In genomic region chr2:36058953-36059352, GRCh38 we compare ENCODE assay signal across 15 cellular contexts.
DNase-seq lines count a peak whose midpoint lies in the region; ATAC-seq, FAIRE-seq and TF ChIP-seq lines count a peak whose summit lies in the region.
"Had no signal": no experiment of that assay in that cellular context is flagged by ENCODE, and none has a peak within 500 bp of the region (broad histone marks: within the 10 kb centered on the region; RNA-seq: fewer than 3 reads in every experiment).

No MANE protein-coding gene starts in this region.

- H3K27me3 ChIP-seq in MM.1S (replicated peaks; ENCODE audit: insufficient read depth, low read length), result no peaks in the 10 kb centered on the region
- no peaks in the 10 kb centered on the region for H3K27me3 ChIP-seq in endothelial cell of umbilical vein (ENCODE audit: control insufficient read depth in 2 of 2, insufficient read depth in 2 of 2, low read length in 2 of 2)
- H3K27me3 ChIP-seq: cardiac muscle cell, pancreas had no signal

- H3K4me1 ChIP-seq in MM.1S (ENCODE audit: low read length), result peaks cover 10% of the 10 kb centered on the region; the same call in 1 of the 2 replicates
- peaks cover 11% of the 10 kb centered on the region for H3K4me1 ChIP-seq in endothelial cell of umbilical vein (ENCODE audit: control insufficient read depth, extremely low read depth, insufficient read depth, low read length)
- H3K4me1 ChIP-seq: pancreas had no signal

- H3K4me3 ChIP-seq in MM.1S (ENCODE audit: low read length), result no peak overlapping the region
- no peak overlapping the region for H3K4me3 ChIP-seq in endothelial cell of umbilical vein (replicated peaks in 1 of 3; ENCODE audit: insufficient read depth in 1 of 3, low read depth in 1 of 3, low read length in 3 of 3)
- H3K4me3 ChIP-seq: cardiac muscle cell, GM23338, pancreas had no signal

- peaks cover 10% of the 10 kb centered on the region for H3K27me3 Mint-ChIP-seq in activated CD4-positive, alpha-beta T cell treated with anti-CD3 and anti-CD28 coated beads for 36 hours
- peaks cover 21% of the 10 kb centered on the region for H3K27me3 Mint-ChIP-seq in chondrocyte (ENCODE audit: low read depth)
- H3K27me3 Mint-ChIP-seq: activated naive CD8-positive, alpha-beta T cell treated with anti-CD3 and anti-CD28 coated beads, Interleukin-2, amount 50 U/mL, for 24 hours had no signal

- H3K9me1 ChIP-seq in endothelial cell of umbilical vein (replicated peaks; ENCODE audit: control insufficient read depth, extremely low read depth, insufficient read depth, low read length), result no peaks in the 10 kb centered on the region

- dilution Hi-C loops in endothelial cell of umbilical vein (cut with MboI; ENCODE audit: extremely low pct_ligation_motif_present, low sequenced_read_pairs), result no loop called here

- CTCF ChIA-PET in endothelial cell of umbilical vein (lab: Charles Lee), result interaction anchor here (0.7 kb wide), 1 partner anchor 194 kb away, joined by 3 read pairs; no protein-coding TSS in a partner anchor
- CTCF ChIA-PET in activated CD4-positive, alpha-beta T cell treated with anti-CD3 and anti-CD28 coated beads for 36 hours (lab: Charles Lee), result interaction anchor here (0.6 kb wide), 1 partner anchor 279 kb away, joined by 3 read pairs; no protein-coding TSS in a partner anchor

- BruUV-seq in endothelial cell of umbilical vein (replicated peaks; lab: Mats Ljungman, UMichigan), result no TSS peak

- TF ChIP-seq CTCF in MM.1S (IDR thresholded peaks at IDR 0.05; ENCODE audit: low read length), result no peak
- TF ChIP-seq CTCF in endothelial cell of umbilical vein (IDR thresholded peaks at IDR 0.05; ENCODE audit: extremely low read depth in 1 of 2, insufficient read depth in 1 of 2, low read depth in 1 of 2, low read length in 2 of 2), result no peak
- TF ChIP-seq CTCF in omental fat pad (IDR thresholded peaks at IDR 0.05), result no peak
- no peak for TF ChIP-seq CTCF in chondrocyte (IDR thresholded peaks at IDR 0.05)

- peak; percentile 51 for ATAC-seq in GM18907 (IDR thresholded peaks at IDR 0.05; ENCODE audit: unreplicated experiment)
- no peak for ATAC-seq in activated CD4-positive, alpha-beta T cell treated with anti-CD3 and anti-CD28 coated beads for 36 hours
- no peak for ATAC-seq in omental fat pad (ENCODE audit: low FRiP score)
- ATAC-seq: activated naive CD8-positive, alpha-beta T cell treated with anti-CD3 and anti-CD28 coated beads, Interleukin-2, amount 50 U/mL, for 24 hours; GM23338; stimulated activated effector memory CD8-positive, alpha-beta T cell treated with anti-CD3 and anti-CD28 coated beads, Interleukin-12 subunit alpha, Interleukin-12 subunit beta, amount 100 ng/mL, for 72 hours had no signal

- no peaks in the 10 kb centered on the region for H3K9me2 ChIP-seq in MM.1S (replicated peaks; ENCODE audit: insufficient read depth, low read length)

- no peak for TF ChIP-seq POLR2A in endothelial cell of umbilical vein (IDR thresholded peaks at IDR 0.05; ENCODE audit: low read depth, low read length)

- H3F3A ChIP-seq in MM.1S (ENCODE audit: insufficient read depth, low read length), result 0 out of 2 replicates have a peak, but pooled peaks cover 4% of the 10 kb centered on the region

- no peaks in the 10 kb centered on the region for H3K36me3 Mint-ChIP-seq in activated CD4-positive, alpha-beta T cell treated with anti-CD3 and anti-CD28 coated beads for 36 hours (ENCODE audit: low read depth)
- no peaks in the 10 kb centered on the region for H3K36me3 Mint-ChIP-seq in chondrocyte (ENCODE audit: low read depth)
- H3K36me3 Mint-ChIP-seq: activated CD4-positive, alpha-beta memory T cell treated with anti-CD3 and anti-CD28 coated beads for 36 hours; stimulated activated effector memory CD8-positive, alpha-beta T cell treated with anti-CD3 and anti-CD28 coated beads, Interleukin-12 subunit alpha, Interleukin-12 subunit beta, amount 100 ng/mL, for 72 hours had no signal

- 0 out of 2 replicates have a peak overlapping the region, but pooled peaks have one; percentile 1 for H3K4me2 ChIP-seq in MM.1S (ENCODE audit: low read depth, low read length)
- no peak overlapping the region for H3K4me2 ChIP-seq in endothelial cell of umbilical vein (ENCODE audit: insufficient read depth, low read length)
- H3K4me2 ChIP-seq: GM23338 had no signal

- no peak for FAIRE-seq in endothelial cell of umbilical vein (lab: Jason Lieb, UNC)
- FAIRE-seq: pancreas had no signal

- DNase-seq in A172 (ENCODE audit: low spot score) (peak; percentile 5), MM.1S (no peak), endothelial cell of umbilical vein (ENCODE audit: low read depth, low spot score) (peak; percentile 12), omental fat pad (ENCODE audit: low spot score) (no peak), DMS53 (lab: John Stamatoyannopoulos, UW) (no peak), chondrocyte (ENCODE audit: low spot score) (no peak)
- DNase-seq in activated CD4-positive, alpha-beta T cell treated with anti-CD3 and anti-CD28 coated beads for 36 hours, result no peak
- DNase-seq: activated CD4-positive, alpha-beta memory T cell treated with anti-CD3 and anti-CD28 coated beads for 36 hours; activated naive CD8-positive, alpha-beta T cell treated with anti-CD3 and anti-CD28 coated beads, Interleukin-2, amount 50 U/mL, for 24 hours; NCI-H1105; pancreas had no signal

- no peak overlapping the region for H3K4me3 Mint-ChIP-seq in activated CD4-positive, alpha-beta T cell treated with anti-CD3 and anti-CD28 coated beads for 36 hours
- no peak overlapping the region for H3K4me3 Mint-ChIP-seq in chondrocyte (ENCODE audit: unreplicated experiment)
- H3K4me3 Mint-ChIP-seq: activated CD4-positive, alpha-beta memory T cell treated with anti-CD3 and anti-CD28 coated beads for 36 hours; activated naive CD8-positive, alpha-beta T cell treated with anti-CD3 and anti-CD28 coated beads, Interleukin-2, amount 50 U/mL, for 24 hours; GM23338; stimulated activated effector memory CD8-positive, alpha-beta T cell treated with anti-CD3 and anti-CD28 coated beads, Interleukin-12 subunit alpha, Interleukin-12 subunit beta, amount 100 ng/mL, for 72 hours had no signal

- no peaks in the 10 kb centered on the region for H3K9me3 ChIP-seq in MM.1S (replicated peaks; ENCODE audit: insufficient read depth, low read length)
- no peaks in the 10 kb centered on the region for H3K9me3 ChIP-seq in endothelial cell of umbilical vein (replicated peaks; ENCODE audit: control insufficient read depth, insufficient read depth, low read length)
- H3K9me3 ChIP-seq: pancreas had no signal

- H3K79me2 ChIP-seq in MM.1S (ENCODE audit: low read length) (no peaks in the 10 kb centered on the region), endothelial cell of umbilical vein (ENCODE audit: control insufficient read depth, insufficient read depth, low read length) (no peaks in the 10 kb centered on the region)

- peaks cover 3% of the 10 kb centered on the region for H3K4me1 Mint-ChIP-seq in activated CD4-positive, alpha-beta T cell treated with anti-CD3 and anti-CD28 coated beads for 36 hours
- H3K4me1 Mint-ChIP-seq in chondrocyte (ENCODE audit: low read depth), result no peaks in the 10 kb centered on the region
- H3K4me1 Mint-ChIP-seq: stimulated activated effector memory CD8-positive, alpha-beta T cell treated with anti-CD3 and anti-CD28 coated beads, Interleukin-12 subunit alpha, Interleukin-12 subunit beta, amount 100 ng/mL, for 72 hours had no signal

- H4K20me1 ChIP-seq in MM.1S (ENCODE audit: insufficient read depth, low read length) (no peaks in the 10 kb centered on the region), endothelial cell of umbilical vein (replicated peaks; ENCODE audit: control insufficient read depth, extremely low read depth, insufficient read depth, low read length) (no peaks in the 10 kb centered on the region)

- peaks cover 5% of the 10 kb centered on the region for H3K9me3 Mint-ChIP-seq in activated CD4-positive, alpha-beta T cell treated with anti-CD3 and anti-CD28 coated beads for 36 hours (ENCODE audit: low read depth)
- no peaks in the 10 kb centered on the region for H3K9me3 Mint-ChIP-seq in chondrocyte (ENCODE audit: low read depth)

- POLR2A ChIA-PET in endothelial cell of umbilical vein (lab: Charles Lee), result no interaction called here
- POLR2A ChIA-PET in activated CD4-positive, alpha-beta T cell treated with anti-CD3 and anti-CD28 coated beads for 36 hours (lab: Charles Lee), result no interaction called here

- H2AFZ ChIP-seq in MM.1S (ENCODE audit: low read length), result no peak overlapping the region
- no peak overlapping the region for H2AFZ ChIP-seq in endothelial cell of umbilical vein (ENCODE audit: low read depth, low read length)

- intact Hi-C loops in endothelial cell of umbilical vein (cut with micrococcal nuclease), result loop anchor here (2.0 kb wide), 1 partner anchor 86 kb away; no protein-coding TSS in a partner anchor
- intact Hi-C loops in activated CD4-positive, alpha-beta T cell treated with anti-CD3 and anti-CD28 coated beads for 36 hours (cut with DNase I, micrococcal nuclease), result no loop called here

- no peak overlapping the region for H3K9ac ChIP-seq in MM.1S (ENCODE audit: low read length)
- H3K9ac ChIP-seq in endothelial cell of umbilical vein (replicated peaks; ENCODE audit: extremely low read depth, insufficient read depth, low read length), result no peak overlapping the region

- H3K36me3 ChIP-seq in MM.1S (replicated peaks; ENCODE audit: insufficient read depth, low read length), result no peaks in the 10 kb centered on the region
- no peaks in the 10 kb centered on the region for H3K36me3 ChIP-seq in endothelial cell of umbilical vein (ENCODE audit: control insufficient read depth in 2 of 2, extremely low read depth in 1 of 2, insufficient read depth in 2 of 2, low read length in 2 of 2)
- H3K36me3 ChIP-seq: cardiac muscle cell, pancreas had no signal

- no peak overlapping the region for H3K27ac ChIP-seq in MM.1S (ENCODE audit: low read length)
- no peak overlapping the region for H3K27ac ChIP-seq in endothelial cell of umbilical vein (ENCODE audit: insufficient read depth, low read depth, low read length)
- H3K27ac ChIP-seq: cardiac muscle cell, pancreas had no signal

- H3K27ac Mint-ChIP-seq in activated CD4-positive, alpha-beta T cell treated with anti-CD3 and anti-CD28 coated beads for 36 hours, result no peak overlapping the region
- H3K27ac Mint-ChIP-seq in chondrocyte (ENCODE audit: unreplicated experiment), result no peak overlapping the region
- H3K27ac Mint-ChIP-seq: activated CD4-positive, alpha-beta memory T cell treated with anti-CD3 and anti-CD28 coated beads for 36 hours; activated naive CD8-positive, alpha-beta T cell treated with anti-CD3 and anti-CD28 coated beads, Interleukin-2, amount 50 U/mL, for 24 hours; GM23338; stimulated activated effector memory CD8-positive, alpha-beta T cell treated with anti-CD3 and anti-CD28 coated beads, Interleukin-12 subunit alpha, Interleukin-12 subunit beta, amount 100 ng/mL, for 72 hours had no signal

TF ChIP-seq in endothelial cell of umbilical vein, 7 proteins besides CTCF, POLR2A, EP300 and RAD21 (continues in another document):
- TF ChIP-seq MAX (IDR thresholded peaks at IDR 0.05; ENCODE audit: insufficient read depth, insufficient read length) (no peak), JUN (IDR thresholded peaks at IDR 0.05; ENCODE audit: borderline replicate concordance, insufficient read depth, insufficient read length, low read depth) (no peak), FOS (IDR thresholded peaks at IDR 0.05; ENCODE audit: borderline replicate concordance, insufficient read depth, low read length) (no peak)

Comparison
In these comparisons a context has a peak if more than half of its experiments do, and no peak if none do; other contexts are left out.
1. DNase-seq: peak in A172 (single experiment) and endothelial cell of umbilical vein (single experiment); none in MM.1S (single experiment), activated CD4-positive, alpha-beta T cell treated with anti-CD3 and anti-CD28 coated beads for 36 hours (single experiment), omental fat pad (single experiment), DMS53 (single experiment) and chondrocyte (single experiment).